In genomic region chr7:132578826-132579225, GRCh38 we compare ENCODE assay signal across 19 cellular contexts. TPM values are rescaled to one million over a fixed set of nuclear protein-coding genes. Genes with fewer than 3 reads are reported as not detected.
"Had no signal": no experiment of that assay in that cellular context is flagged by ENCODE, and none has a peak within 500 bp of the region (broad histone marks: within the 10 kb centered on the region; RNA-seq: fewer than 3 reads in every experiment).

No MANE protein-coding gene starts in this region.

- DNase-seq: Karpas-422, KG1, MG63, NCI-H1092 treated with DMSO at 0.1 percent for 48 hours, NCI-H1436, NCI-H187, NCI-H2029, NCI-H2081 treated with DMSO at 0.1 percent for 48 hours, NCI-H2171, NCI-H226, NCI-H446, NCI-H510A, NCI-H524 treated with DMSO at 0.1 percent for 48 hours, NCI-H69, NCI-H774, RPMI8226, SHP77 had no signal

- ATAC-seq: SK-N-SH treated with all-trans-retinoic acid at 6 μM for 48 hours had no signal

RNA-seq across cellular contexts. Expression of gene PLXNA4, which starts 2.6 kb away (rescaled TPM):
- total RNA-seq: HT-29 had no signal
